26 cellular contexts compared by ENCODE assay signal in genomic region chr11:33383920-33384209, GRCh38. TPM values are rescaled to one million over a fixed set of nuclear protein-coding genes. Genes with fewer than 3 reads are reported as not detected.
"Had no signal": no experiment of that assay in that cellular context is flagged by ENCODE, and none has a peak within 500 bp of the region (broad histone marks: within the 10 kb centered on the region; RNA-seq: fewer than 3 reads in every experiment).

No MANE protein-coding gene starts in this region.

- H3K36me3 ChIP-seq: esophagus squamous epithelium, heart left ventricle, sigmoid colon, suprapubic skin, transverse colon, upper lobe of right lung, uterus had no signal

- H3K4me1 ChIP-seq: esophagus squamous epithelium, heart left ventricle, psoas muscle, sigmoid colon, suprapubic skin, transverse colon, upper lobe of right lung, uterus had no signal

- H3K4me3 Mint-ChIP-seq: effector memory CD8-positive, alpha-beta T cell; mesothelial cell of epicardium; naive B cell; natural killer cell treated with Interleukin-12 subunit alpha and Interleukin-12 subunit beta and Interleukin-15 and Interleukin-18, amount 100 ng/mL, for 72 hours; stimulated activated effector memory CD8-positive, alpha-beta T cell treated with anti-CD3 and anti-CD28 coated beads, Interleukin-12 subunit alpha, Interleukin-12 subunit beta, amount 100 ng/mL, for 72 hours; stimulated activated naive CD8-positive, alpha-beta T cell treated with anti-CD3 and anti-CD28 coated beads, Interleukin-15, Interleukin-2, amounts not matched to agents 100 ng/mL and 50 ng/mL, for 24 hours had no signal

- H3K27ac ChIP-seq: esophagus squamous epithelium, heart left ventricle, hepatocyte, psoas muscle, sigmoid colon, transverse colon, upper lobe of right lung, uterus had no signal

- H3K9me3 Mint-ChIP-seq: effector memory CD8-positive, alpha-beta T cell; natural killer cell treated with Interleukin-12 subunit alpha and Interleukin-12 subunit beta and Interleukin-15 and Interleukin-18, amount 100 ng/mL, for 72 hours; stimulated activated effector memory CD8-positive, alpha-beta T cell treated with anti-CD3 and anti-CD28 coated beads, Interleukin-12 subunit alpha, Interleukin-12 subunit beta, amount 100 ng/mL, for 72 hours had no signal

- DNase-seq: cortex of kidney; effector memory CD8-positive, alpha-beta T cell; erythroblast; esophagus squamous epithelium; heart left ventricle; kidney; mesenchymal stem cell; mucosa of descending colon; naive B cell; posterior cingulate gyrus; psoas muscle; right cardiac atrium; sigmoid colon; stimulated activated CD4-positive, alpha-beta T cell treated with anti-CD3 and anti-CD28 coated beads, Interleukin-2, amount 100 ng/mL, for 24 hours; stimulated activated CD4-positive, alpha-beta T cell treated with anti-CD3 and anti-CD28 coated beads, Interleukin-4, amount 100 ng/mL, for 24 hours; transverse colon; upper lobe of right lung; uterus had no signal

- H3K79me2 ChIP-seq: hepatocyte had no signal

- H3K27me3 ChIP-seq: sigmoid colon, uterus had no signal

- ATAC-seq: effector memory CD8-positive, alpha-beta T cell; heart left ventricle; left lobe of liver; mucosa of descending colon; natural killer cell treated with Interleukin-12 subunit alpha and Interleukin-12 subunit beta and Interleukin-15 and Interleukin-18, amount 100 ng/mL, for 72 hours; psoas muscle; right cardiac atrium; stimulated activated effector memory CD8-positive, alpha-beta T cell treated with anti-CD3 and anti-CD28 coated beads, Interleukin-12 subunit alpha, Interleukin-12 subunit beta, amount 100 ng/mL, for 72 hours; upper lobe of right lung had no signal

- H3K36me3 Mint-ChIP-seq: mesothelial cell of epicardium; naive B cell; natural killer cell treated with Interleukin-12 subunit alpha and Interleukin-12 subunit beta and Interleukin-15 and Interleukin-18, amount 100 ng/mL, for 72 hours; stimulated activated effector memory CD8-positive, alpha-beta T cell treated with anti-CD3 and anti-CD28 coated beads, Interleukin-12 subunit alpha, Interleukin-12 subunit beta, amount 100 ng/mL, for 72 hours had no signal

- H2AFZ ChIP-seq: hepatocyte had no signal

- H3K4me2 ChIP-seq: hepatocyte had no signal

- FAIRE-seq: endometrium, kidney had no signal

- H3K9me3 ChIP-seq: suprapubic skin, upper lobe of right lung, uterus had no signal

- H3K4me3 ChIP-seq: esophagus squamous epithelium, heart left ventricle, hepatocyte, mucosa of descending colon, psoas muscle, sigmoid colon, suprapubic skin, transverse colon, upper lobe of right lung, uterus had no signal

- H3K27ac Mint-ChIP-seq: effector memory CD8-positive, alpha-beta T cell; mesothelial cell of epicardium; naive B cell; natural killer cell treated with Interleukin-12 subunit alpha and Interleukin-12 subunit beta and Interleukin-15 and Interleukin-18, amount 100 ng/mL, for 72 hours; stimulated activated effector memory CD8-positive, alpha-beta T cell treated with anti-CD3 and anti-CD28 coated beads, Interleukin-12 subunit alpha, Interleukin-12 subunit beta, amount 100 ng/mL, for 72 hours; stimulated activated naive CD8-positive, alpha-beta T cell treated with anti-CD3 and anti-CD28 coated beads, Interleukin-15, Interleukin-2, amounts not matched to agents 100 ng/mL and 50 ng/mL, for 24 hours had no signal

- H3K4me1 Mint-ChIP-seq: mesothelial cell of epicardium; stimulated activated effector memory CD8-positive, alpha-beta T cell treated with anti-CD3 and anti-CD28 coated beads, Interleukin-12 subunit alpha, Interleukin-12 subunit beta, amount 100 ng/mL, for 72 hours had no signal

RNA-seq across cellular contexts. Expression of gene KIAA1549L, which starts 8.0 kb away (rescaled TPM):
- total RNA-seq: natural killer cell treated with Interleukin-12 subunit alpha and Interleukin-12 subunit beta and Interleukin-15 and Interleukin-18, amount 100 ng/mL, for 72 hours; upper lobe of right lung had no signal
